ENCODE assay signal across 24 cellular contexts in genomic region chr11:129249923-129250322, GRCh38. TPM values are rescaled to one million over a fixed set of nuclear protein-coding genes. Genes with fewer than 3 reads are reported as not detected.
DNase-seq lines count a peak whose midpoint lies in the region; ATAC-seq and TF ChIP-seq lines count a peak whose summit lies in the region.
"Had no signal": no experiment of that assay in that cellular context is flagged by ENCODE, and none has a peak within 500 bp of the region (broad histone marks: within the 10 kb centered on the region; RNA-seq: fewer than 3 reads in every experiment).

No MANE protein-coding gene starts in this region.

- H3K9me3 ChIP-seq in CD4-positive, alpha-beta T cell (ENCODE audit: control insufficient read depth, low read length): no peaks in the 10 kb centered on the region
- no peaks in the 10 kb centered on the region for H3K9me3 ChIP-seq in naive thymus-derived CD4-positive, alpha-beta T cell (ENCODE audit: control insufficient read depth in 2 of 3, low read length in 3 of 3)
- H3K9me3 ChIP-seq: mucosa of descending colon, prostate gland, suprapubic skin had no signal

- no peaks in the 10 kb centered on the region for H3K27me3 Mint-ChIP-seq in CD4-positive, alpha-beta T cell
- no peaks in the 10 kb centered on the region for H3K27me3 Mint-ChIP-seq in naive thymus-derived CD4-positive, alpha-beta T cell
- H3K27me3 Mint-ChIP-seq: stimulated activated memory B cell treated with anti-CD40 and anti-IgM and Interleukin-4, amounts not matched to agents 10 μg/mL and 1 μg/mL and 100 μg/mL, for 72 hours; T-cell had no signal

- no peak overlapping the region for H3K4me3 Mint-ChIP-seq in CD4-positive, alpha-beta T cell
- no peak overlapping the region for H3K4me3 Mint-ChIP-seq in naive thymus-derived CD4-positive, alpha-beta T cell
- H3K4me3 Mint-ChIP-seq: stimulated activated memory B cell treated with anti-CD40 and anti-IgM and Interleukin-4, amounts not matched to agents 10 μg/mL and 1 μg/mL and 100 μg/mL, for 72 hours; T-cell had no signal

- CTCF ChIA-PET in CD4-positive, alpha-beta T cell (lab: Charles Lee): interaction anchor here (0.7 kb wide), 1 partner anchor 143 kb away, joined by 3 read pairs; no protein-coding TSS in a partner anchor
- CTCF ChIA-PET in naive thymus-derived CD4-positive, alpha-beta T cell (lab: Charles Lee): no interaction called here

- peaks cover 48% of the 10 kb centered on the region for H3K4me1 Mint-ChIP-seq in CD4-positive, alpha-beta T cell (ENCODE audit: low read depth)
- H3K4me1 Mint-ChIP-seq in naive thymus-derived CD4-positive, alpha-beta T cell: peaks cover 2 to 32% (median 29%) of the 10 kb centered on the region in 7 donors
- H3K4me1 Mint-ChIP-seq: IgD-negative memory B cell; stimulated activated memory B cell treated with anti-CD40 and anti-IgM and Interleukin-4, amounts not matched to agents 10 μg/mL and 1 μg/mL and 100 μg/mL, for 72 hours had no signal

- H3K36me3 Mint-ChIP-seq in CD4-positive, alpha-beta T cell (ENCODE audit: low read depth): no peaks in the 10 kb centered on the region
- H3K36me3 Mint-ChIP-seq in naive thymus-derived CD4-positive, alpha-beta T cell: peaks cover 0 to 5% (median 0%) of the 10 kb centered on the region in 5 donors
- H3K36me3 Mint-ChIP-seq: IgD-negative memory B cell; stimulated activated memory B cell treated with anti-CD40 and anti-IgM and Interleukin-4, amounts not matched to agents 10 μg/mL and 1 μg/mL and 100 μg/mL, for 72 hours had no signal

- POLR2A ChIA-PET in CD4-positive, alpha-beta T cell (lab: Charles Lee): no interaction called here
- POLR2A ChIA-PET in naive thymus-derived CD4-positive, alpha-beta T cell (lab: Charles Lee): no interaction called here

- H3K27ac ChIP-seq in CD4-positive, alpha-beta T cell (ENCODE audit: low read depth, low read length): no peak overlapping the region
- H3K27ac ChIP-seq in naive thymus-derived CD4-positive, alpha-beta T cell (ENCODE audit: low read depth, low read length): no peak overlapping the region
- H3K27ac ChIP-seq: epithelial cell of prostate, prostate gland, suprapubic skin had no signal

- no peak for TF ChIP-seq CTCF in CD4-positive, alpha-beta T cell (IDR thresholded peaks at IDR 0.05)

- no peak overlapping the region for H3K4me3 ChIP-seq in naive thymus-derived CD4-positive, alpha-beta T cell (ENCODE audit: low read length)
- H3K4me3 ChIP-seq: mucosa of descending colon, prostate gland, suprapubic skin had no signal

- no peak overlapping the region for H3K27ac Mint-ChIP-seq in CD4-positive, alpha-beta T cell
- no peak overlapping the region for H3K27ac Mint-ChIP-seq in naive thymus-derived CD4-positive, alpha-beta T cell
- H3K27ac Mint-ChIP-seq: IgD-negative memory B cell; stimulated activated memory B cell treated with anti-CD40 and anti-IgM and Interleukin-4, amounts not matched to agents 10 μg/mL and 1 μg/mL and 100 μg/mL, for 72 hours; T-cell had no signal

- no peaks in the 10 kb centered on the region for H3K36me3 ChIP-seq in naive thymus-derived CD4-positive, alpha-beta T cell (ENCODE audit: control insufficient read depth in 2 of 3, insufficient read depth in 3 of 3, low read length in 3 of 3)
- H3K36me3 ChIP-seq: prostate gland, suprapubic skin had no signal

- H3K27me3 ChIP-seq in CD4-positive, alpha-beta T cell (ENCODE audit: control insufficient read depth, insufficient read depth, low read length): no peaks in the 10 kb centered on the region
- no peaks in the 10 kb centered on the region for H3K27me3 ChIP-seq in naive thymus-derived CD4-positive, alpha-beta T cell (ENCODE audit: control insufficient read depth in 2 of 2, insufficient read depth in 2 of 2, low read length in 2 of 2)
- H3K27me3 ChIP-seq: suprapubic skin had no signal

- H3K4me1 ChIP-seq in naive thymus-derived CD4-positive, alpha-beta T cell (ENCODE audit: control insufficient read depth in 2 of 2, insufficient read depth in 2 of 2, low read length in 2 of 2): peaks cover 0 to 5% of the 10 kb centered on the region in 2 donors
- H3K4me1 ChIP-seq: prostate gland had no signal

- intact Hi-C loops in CD4-positive, alpha-beta T cell (cut with DNase I, micrococcal nuclease): no loop called here
- intact Hi-C loops in naive thymus-derived CD4-positive, alpha-beta T cell (cut with micrococcal nuclease): no loop called here

- DNase-seq in EL: peak; percentile 17
- DNase-seq in HT1080 (ENCODE audit: low read depth): peak; percentile 14
- DNase-seq in SW480 (ENCODE audit: low spot score): peak; percentile 32
- DNase-seq in myocyte (ENCODE audit: low read depth): peak; percentile 75
- no peak for DNase-seq in CD4-positive, alpha-beta T cell
- DNase-seq in naive thymus-derived CD4-positive, alpha-beta T cell: no peak
- DNase-seq: activated T-cell treated with anti-CD3 and anti-CD28 coated beads, Interleukin-2, amount 50 U/mL, for 1 hour; AML-193; amniotic stem cell; central memory CD4-positive, alpha-beta T cell; DMS79 treated with DMSO at 0.1 percent for 48 hours; H7; mucosa of descending colon; NCI-H1436 treated with DMSO at 0.1 percent for 48 hours; NCI-H69; small intestine; T-cell had no signal

- H3K9me3 Mint-ChIP-seq in CD4-positive, alpha-beta T cell: no peaks in the 10 kb centered on the region
- no peaks in the 10 kb centered on the region for H3K9me3 Mint-ChIP-seq in naive thymus-derived CD4-positive, alpha-beta T cell
- H3K9me3 Mint-ChIP-seq: IgD-negative memory B cell; stimulated activated memory B cell treated with anti-CD40 and anti-IgM and Interleukin-4, amounts not matched to agents 10 μg/mL and 1 μg/mL and 100 μg/mL, for 72 hours; T-cell had no signal

- no peak for ATAC-seq in HG03354 (IDR thresholded peaks at IDR 0.05; ENCODE audit: poor library complexity, severe bottlenecking, unreplicated experiment)
- no peak for ATAC-seq in CD4-positive, alpha-beta T cell (ENCODE audit: poor library complexity)
- ATAC-seq in naive thymus-derived CD4-positive, alpha-beta T cell: no peak
- ATAC-seq: mucosa of descending colon; Right ventricle myocardium inferior; stimulated activated memory B cell treated with anti-CD40 and anti-IgM and Interleukin-4, amounts not matched to agents 10 μg/mL and 1 μg/mL and 100 μg/mL, for 72 hours; T-cell had no signal

RNA-seq across cellular contexts. Expression of gene ARHGAP32, which starts 57.8 kb away (rescaled TPM):
- total RNA-seq in HT1080 (2014; rRNA removed; shearing (Covaris generic)): 8.1 and 9.6 TPM in 2 replicates
- 5.4 and 6.6 TPM in 2 replicates for polyA plus RNA-seq in HT1080 (2015; cell fraction: cytosol; rRNA removed)
- polyA plus RNA-seq in HT1080 (2015; cell fraction: nucleus; rRNA removed): 13.7 and 16.6 TPM in 2 replicates
- 10.2 and 10.4 TPM in 2 replicates for total RNA-seq in myocyte
- polyA plus RNA-seq in myocyte (2012): 6.7 TPM
- 10 to 100 TPM in 1 of 2 experiments, 1 to 10 TPM in 1; 8.7 to 10.0 TPM for total RNA-seq in CD4-positive, alpha-beta T cell
- 10 to 100 TPM in 1 of 5 experiments, 1 to 10 TPM in 4; 4.7 to 10.5 (median 8.8) TPM for total RNA-seq in naive thymus-derived CD4-positive, alpha-beta T cell
- 1 to 10 TPM; 2.3 to 2.8 TPM for polyA plus RNA-seq in naive thymus-derived CD4-positive, alpha-beta T cell

Comparison
In these comparisons a context has a peak if more than half of its experiments do, and no peak if none do; other contexts are left out.
1. DNase-seq: peak in EL (single experiment), HT1080 (single experiment), SW480 (single experiment) and myocyte (single experiment); none in CD4-positive, alpha-beta T cell (0 of 10) and naive thymus-derived CD4-positive, alpha-beta T cell (0 of 9).